Comparison of ENCODE assay signal across 3 cellular contexts in genomic region chr5:37943136-37943535, GRCh38.
DNase-seq lines count a peak whose midpoint lies in the region; ATAC-seq, FAIRE-seq and TF ChIP-seq lines count a peak whose summit lies in the region.
"Not testable (repeated sequence)": the region's sequence is repeated elsewhere in the genome, so short reads cannot be mapped to it uniquely, and the experiment has no call there.

No MANE protein-coding gene starts in this region.

- not testable (repeated sequence) for FAIRE-seq in K562 (lab: Jason Lieb, UNC); HepG2 (lab: Jason Lieb, UNC)

- ATAC-seq in K562, HepG2: not testable (repeated sequence)

- H3K36me3 ChIP-seq in HEK293 (ENCODE audit: control insufficient read depth in 2 of 2, insufficient read depth in 1 of 2, low read length in 2 of 2); K562 (ENCODE audit: control insufficient read depth, insufficient read depth, low read length); HepG2 (replicated peaks in 1 of 2; ENCODE audit: control insufficient read depth in 1 of 2, insufficient read depth in 2 of 2, low read length in 2 of 2): not testable (repeated sequence)

- TF ChIP-seq RAD21 in K562 (CRISPR knock-in tag; conservative IDR thresholded peaks at IDR 0.05 in 1 of 2, IDR thresholded peaks at IDR 0.05 in 1 of 2); HepG2 (CRISPR knock-in tag; IDR thresholded peaks at IDR 0.05): not testable (repeated sequence)

- DNase-seq in K562 (ENCODE audit: extremely low read depth in 1 of 4, low spot score in 3 of 4); HepG2 (ENCODE audit: low spot score): not testable (repeated sequence)

- not testable (repeated sequence) for H3K4me2 ChIP-seq in K562 (ENCODE audit: insufficient read depth, low read length); HepG2 (ENCODE audit: low read depth, low read length)

- H3K4me3 ChIP-seq in HEK293 (ENCODE audit: low read depth, low read length); K562; HepG2 (replicated peaks in 1 of 3; ENCODE audit: insufficient read depth in 1 of 3, low read depth in 2 of 3, low read length in 3 of 3): not testable (repeated sequence)

- intact Hi-C loops in K562 (cut with micrococcal nuclease); HepG2 (cut with micrococcal nuclease; ENCODE audit: unreplicated experiment): not testable (repeated sequence)

- H2AFZ ChIP-seq in K562 (ENCODE audit: low read depth, low read length); HepG2 (ENCODE audit: low read length): not testable (repeated sequence)

- not testable (repeated sequence) for BruUV-seq in K562 (replicated peaks; lab: Mats Ljungman, UMichigan); HepG2 (replicated peaks; lab: Mats Ljungman, UMichigan)

- CTCF ChIA-PET in HEK293 (lab: Yijun Ruan, JAX); K562 (lab: Yijun Ruan, JAX; ENCODE audit: low intra/inter-chr PET ratio); HepG2 (lab: Yijun Ruan, JAX; ENCODE audit: low intra/inter-chr PET ratio, low total read pairs): not testable (repeated sequence)

- H3K9me1 ChIP-seq in K562 (ENCODE audit: control insufficient read depth, insufficient read depth, low read length): not testable (repeated sequence)

- not testable (repeated sequence) for H3K79me2 ChIP-seq in K562 (ENCODE audit: control insufficient read depth, insufficient read depth, low read length); HepG2 (ENCODE audit: insufficient read depth, low read length)

- H3K9me3 ChIP-seq in HEK293 (ENCODE audit: control insufficient read depth, insufficient read depth, low read depth, low read length); K562 (replicated peaks; ENCODE audit: control insufficient read depth, insufficient read depth, low read depth, low read length); HepG2 (ENCODE audit: low read length): not testable (repeated sequence)

- not testable (repeated sequence) for H4K20me1 ChIP-seq in K562 (replicated peaks; ENCODE audit: control insufficient read depth, insufficient read depth, low read length); HepG2 (ENCODE audit: insufficient read depth, low read length)

- not testable (repeated sequence) for H3K27me3 ChIP-seq in K562 (ENCODE audit: control insufficient read depth in 2 of 2, insufficient read depth in 2 of 2, low read length in 2 of 2); HepG2 (ENCODE audit: control insufficient read depth in 1 of 2, insufficient read depth in 2 of 2, low read length in 2 of 2)

- H3K4me1 ChIP-seq in HEK293 (ENCODE audit: control insufficient read depth, insufficient read depth, low read length); K562 (replicated peaks in 1 of 2; ENCODE audit: control insufficient read depth in 2 of 2, insufficient read depth in 2 of 2, low read length in 2 of 2); HepG2 (ENCODE audit: insufficient read depth, low read length): not testable (repeated sequence)

- not testable (repeated sequence) for TF ChIP-seq EP300 in K562 (IDR thresholded peaks at IDR 0.05; ENCODE audit: low read length); HepG2 (IDR thresholded peaks at IDR 0.05; ENCODE audit: low read depth in 2 of 2, low read length in 2 of 2); HepG2 (CRISPR knock-in tag; IDR thresholded peaks at IDR 0.05; ENCODE audit: borderline replicate concordance)

- not testable (repeated sequence) for TF ChIP-seq POLR2A in K562 (conservative IDR thresholded peaks at IDR 0.05); HepG2 (IDR thresholded peaks at IDR 0.05; ENCODE audit: insufficient read depth in 1 of 2, low read depth in 2 of 2, low read length in 2 of 2)

- not testable (repeated sequence) for TF ChIP-seq CTCF in HEK293 (tag by site-specific recombination; IDR thresholded peaks at IDR 0.05); K562 (IDR thresholded peaks at IDR 0.05 in 2 of 3, conservative IDR thresholded peaks at IDR 0.05 in 1 of 3; ENCODE audit: insufficient read depth in 2 of 3, low read depth in 1 of 3, low read length in 3 of 3); HepG2 (CRISPR knock-in tag; IDR thresholded peaks at IDR 0.05)

- not testable (repeated sequence) for H3K9ac ChIP-seq in K562 (ENCODE audit: insufficient read depth in 1 of 2, low read depth in 2 of 2, low read length in 2 of 2); HepG2 (ENCODE audit: insufficient read depth, low read depth, low read length)

- in situ Hi-C loops in K562 (cut with MboI); HepG2 (cut with HindIII; ENCODE audit: extremely low pct_ligation_motif_present, low pct_unique_long_range_greater_than_20kb): not testable (repeated sequence)

- POLR2A ChIA-PET in HEK293 (lab: Yijun Ruan, JAX); K562 (lab: Yijun Ruan, JAX); HepG2 (lab: Yijun Ruan, JAX): not testable (repeated sequence)

- not testable (repeated sequence) for H3K27ac ChIP-seq in HEK293 (ENCODE audit: extremely low read depth, low read depth, low read length); K562 (ENCODE audit: extremely low read depth, low read depth, low read length); HepG2 (ENCODE audit: extremely low read length, insufficient read depth, low read length)

- 8% methylated on average over 2 of the region's 2 CpGs for WGBS in K562 (ENCODE audit: insufficient coverage, low coverage, missing lambda C conversion rate)
- 49% methylated on average over 2 of the region's 2 CpGs for WGBS in HepG2 (ENCODE audit: low lambda C conversion rate)

TF ChIP-seq in HEK293, 187 proteins besides CTCF, POLR2A, EP300 and RAD21:
- peak; percentile 85 for TF ChIP-seq ZNF146 (tag by site-specific recombination; IDR thresholded peaks at IDR 0.05)

TF ChIP-seq in K562, 482 proteins besides CTCF, POLR2A, EP300 and RAD21:
- TF ChIP-seq NFIC (IDR thresholded peaks at IDR 0.05) (peak; percentile 59), NFIX (CRISPR knock-in tag; IDR thresholded peaks at IDR 0.05; ENCODE audit: low read depth) (0 out of 2 replicates have a peak, but pooled peaks have one; percentile 6)

TF ChIP-seq in HepG2, 621 proteins besides CTCF, POLR2A, EP300 and RAD21:
- 0 out of 2 replicates have a peak, but pooled peaks have one; percentile 15 for TF ChIP-seq MNT (IDR thresholded peaks at IDR 0.05)
TF ChIP-seq in HepG2: peak in this region for 1; not testable (repeated sequence) for 620.
